17 cellular contexts compared by ENCODE assay signal in the genomic region with DNA sequence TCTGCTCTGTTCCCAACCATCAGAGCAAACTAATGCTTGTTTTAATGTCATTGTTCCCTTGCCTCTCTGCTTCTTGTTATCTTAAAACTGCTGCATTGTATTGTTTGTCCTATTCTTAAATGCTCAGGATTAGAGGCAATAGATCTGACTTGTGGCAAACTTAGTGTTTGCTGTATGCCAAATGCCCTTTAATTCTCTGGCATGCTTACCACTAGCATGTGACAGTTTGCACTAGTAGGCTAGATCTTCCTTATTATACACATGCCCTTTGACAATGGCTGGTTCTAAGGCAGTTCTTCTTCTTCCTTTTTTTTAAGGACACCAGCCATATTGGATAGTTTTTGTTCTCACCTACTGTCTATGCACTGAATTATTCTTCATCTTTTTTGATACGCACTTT. TPM values are rescaled to one million over a fixed set of nuclear protein-coding genes. Genes with fewer than 3 reads are reported as not detected.
DNase-seq lines count a peak whose midpoint lies in the region; ATAC-seq and TF ChIP-seq lines count a peak whose summit lies in the region.
"Had no signal": no experiment of that assay in that cellular context is flagged by ENCODE, and none has a peak within 500 bp of the region (broad histone marks: within the 10 kb centered on the region; RNA-seq: fewer than 3 reads in every experiment).

No MANE protein-coding gene starts in this region.

- TF ChIP-seq POLR2A in heart left ventricle (IDR thresholded peaks at IDR 0.05) (no peak), right lobe of liver (IDR thresholded peaks at IDR 0.05) (no peak)

- peak overlapping the region; percentile 11 to 89 (median 82) for H3K27ac ChIP-seq in heart left ventricle
- peak overlapping the region; percentile 92 for H3K27ac ChIP-seq in SJCRH30
- peak overlapping the region in 1 of 3 donors; percentile 29 for H3K27ac ChIP-seq in right lobe of liver
- peak overlapping the region; percentile 93 for H3K27ac ChIP-seq in subcutaneous abdominal adipose tissue (ENCODE audit: low read depth, low read length)
- no peak overlapping the region for H3K27ac ChIP-seq in osteoblast (ENCODE audit: low read depth, low read length)
- H3K27ac ChIP-seq: A549 had no signal

- ATAC-seq in heart left ventricle (no peak), Right ventricle myocardium inferior (no peak), right lobe of liver (peak; percentile 76 to 88 (median 86))
- ATAC-seq: A549; CD8-positive, alpha-beta T cell; GM23338; HCT116; K562; PC-3 had no signal

- no peaks in the 10 kb centered on the region for H3K9me3 ChIP-seq in heart left ventricle
- no peaks in the 10 kb centered on the region for H3K9me3 ChIP-seq in SJCRH30 (replicated peaks)
- H3K9me3 ChIP-seq in right lobe of liver, result no peaks in the 10 kb centered on the region
- no peaks in the 10 kb centered on the region for H3K9me3 ChIP-seq in subcutaneous abdominal adipose tissue (ENCODE audit: control insufficient read depth in 5 of 5, low read length in 5 of 5)
- H3K9me3 ChIP-seq in osteoblast (ENCODE audit: low read depth, low read length), result no peaks in the 10 kb centered on the region
- H3K9me3 ChIP-seq: A549 had no signal

- H4K20me1 ChIP-seq in osteoblast (ENCODE audit: insufficient read depth, low read length), result no peaks in the 10 kb centered on the region

- TF ChIP-seq CTCF in heart left ventricle (IDR thresholded peaks at IDR 0.05), result no peak
- TF ChIP-seq CTCF in right lobe of liver (IDR thresholded peaks at IDR 0.05), result no peak
- TF ChIP-seq CTCF in osteoblast (IDR thresholded peaks at IDR 0.05; ENCODE audit: extremely low read depth, low read depth, low read length), result no peak

- H3K27me3 ChIP-seq in heart left ventricle (no peaks in the 10 kb centered on the region), SJCRH30 (no peaks in the 10 kb centered on the region), right lobe of liver (no peaks in the 10 kb centered on the region), subcutaneous abdominal adipose tissue (ENCODE audit: control insufficient read depth in 5 of 5, insufficient read depth in 4 of 5, low read length in 5 of 5) (no peaks in the 10 kb centered on the region), osteoblast (ENCODE audit: insufficient read depth, low read length) (no peaks in the 10 kb centered on the region)

- H3K36me3 ChIP-seq in heart left ventricle (peaks cover 0 to 91% (median 33%) of the 10 kb centered on the region in 9 donors), SJCRH30 (peaks cover 31% of the 10 kb centered on the region), right lobe of liver (peaks cover 0 to 7% (median 0%) of the 10 kb centered on the region in 4 donors), subcutaneous abdominal adipose tissue (ENCODE audit: control insufficient read depth in 5 of 5, insufficient read depth in 5 of 5, low read length in 5 of 5) (peaks cover 39 to 79% (median 61%) of the 10 kb centered on the region in 5 donors), osteoblast (ENCODE audit: insufficient read depth, low read length) (no peaks in the 10 kb centered on the region)

- H3K79me2 ChIP-seq in osteoblast (ENCODE audit: insufficient read depth, low read length), result no peaks in the 10 kb centered on the region

- H3K4me1 ChIP-seq in heart left ventricle (peaks cover 5 to 97% (median 64%) of the 10 kb centered on the region in 12 donors), SJCRH30 (peaks cover 41% of the 10 kb centered on the region), right lobe of liver (peaks cover 0 to 43% (median 21%) of the 10 kb centered on the region in 4 donors), subcutaneous abdominal adipose tissue (ENCODE audit: control insufficient read depth in 5 of 5, insufficient read depth in 5 of 5, low read length in 5 of 5) (peaks cover 5 to 79% (median 68%) of the 10 kb centered on the region in 5 donors), osteoblast (ENCODE audit: insufficient read depth, low read length) (peaks cover 30% of the 10 kb centered on the region)

- no peak overlapping the region for H3K9ac ChIP-seq in subcutaneous abdominal adipose tissue (ENCODE audit: low read length in 5 of 5)

- no peak overlapping the region for H3K4me2 ChIP-seq in osteoblast (ENCODE audit: insufficient read depth, low read length)
- H3K4me2 ChIP-seq: A549, GM23338 had no signal

- DNase-seq in heart left ventricle (no peak), Right ventricle myocardium inferior (ENCODE audit: missing footprints) (no peak), SJCRH30 (no peak), right lobe of liver (peak in 1 of 3 donors; percentile 64), osteoblast (ENCODE audit: insufficient read length, low spot score, missing footprints) (no peak)
- DNase-seq in stimulated activated CD4-positive, alpha-beta T cell treated with anti-CD3 and anti-CD28 coated beads, Interleukin-12 subunit alpha, Interleukin-12 subunit beta, amount 100 ng/mL, for 4 hours, result no peak
- DNase-seq: CD8-positive, alpha-beta T cell; DMS79; NCI-H1092 treated with DMSO at 0.1 percent for 48 hours; NCI-H345; PC-3; RPMI8226 had no signal

- intact Hi-C loops in heart left ventricle (cut with DNase I) (no loop called here), Right ventricle myocardium inferior (cut with DNase I) (loop anchor here (2.0 kb wide), 1 partner anchor 29 kb away; a partner anchor contains a TSS), right lobe of liver (cut with DNase I) (no loop called here)

- H3K4me3 ChIP-seq in heart left ventricle (no peak overlapping the region), SJCRH30 (no peak overlapping the region), right lobe of liver (no peak overlapping the region), subcutaneous abdominal adipose tissue (ENCODE audit: low read depth in 1 of 5, low read length in 5 of 5) (no peak overlapping the region), osteoblast (ENCODE audit: insufficient read depth, low read length) (no peak overlapping the region)
- H3K4me3 ChIP-seq: A549, GM23338, K562 had no signal

- H2AFZ ChIP-seq in osteoblast (ENCODE audit: low read length), result no peak overlapping the region
- H2AFZ ChIP-seq: GM23338 had no signal

- WGBS in heart left ventricle, 4 donors, result 97 to 100% (median 98%) methylated on average over 1 of the region's 1 CpG
- 91% methylated on average over 1 of the region's 1 CpG for WGBS in right lobe of liver (ENCODE audit: insufficient coverage, low coverage, low lambda C conversion rate, missing lambda C conversion rate)

RNA-seq across cellular contexts. Expression of a gene that starts 30.1 kb away (rescaled TPM):
- total RNA-seq in heart left ventricle (100 to 1,000 TPM in 7 of 9 donors, 10 to 100 TPM in 2; 74.0 to 236 (median 120) TPM), Right ventricle myocardium inferior (122 TPM), right lobe of liver (10 to 100 TPM; 15.0 to 21.1 (median 18.2) TPM), osteoblast (2.5 and 5.6 TPM in 2 replicates)
- 100 to 1,000 TPM in 1 of 2 donors, 10 to 100 TPM in 1; 95.2 to 134 TPM for polyA plus RNA-seq in heart left ventricle
- total RNA-seq in SJCRH30 (2014; rRNA removed; shearing (Covaris generic)), result 33.0 and 33.5 TPM in 2 replicates
- total RNA-seq: CD8-positive, alpha-beta T cell; GM23338 had no signal
- polyA plus RNA-seq: GM23338 had no signal

Comparison
In these comparisons a context has a peak if more than half of its experiments do, and no peak if none do; other contexts are left out.
1. ATAC-seq: peak in right lobe of liver (4 of 4); none in heart left ventricle (0 of 4) and Right ventricle myocardium inferior (single experiment).